6 cellular contexts compared by ENCODE assay signal in genomic region chr12:57429473-57430116, GRCh38. TPM values are rescaled to one million over a fixed set of nuclear protein-coding genes. Genes with fewer than 3 reads are reported as not detected.
DNase-seq lines count a peak whose midpoint lies in the region; ATAC-seq, FAIRE-seq and TF ChIP-seq lines count a peak whose summit lies in the region.

No MANE protein-coding gene starts in this region.

- intact Hi-C loops in activated T-helper 1 cell treated with anti-CD3 and anti-CD28 coated beads, Interleukin-12 subunit alpha, Interleukin-12 subunit beta, Interleukin-2, Interleukin-4 antibody, amounts not matched to agents 30 ng/mL and 10 ng/mL and 1 ng/mL, durations not matched to agents 14 hours and 24 hours and 36 hours (cut with micrococcal nuclease): loop anchor here (2.0 kb wide), 1 partner anchor 59 kb away; the partner anchor contains the start of gene MARS1

- H3K4me3 Mint-ChIP-seq in activated T-helper 1 cell treated with anti-CD3 and anti-CD28 coated beads, Interleukin-12 subunit alpha, Interleukin-12 subunit beta, Interleukin-2, Interleukin-4 antibody, amounts not matched to agents 30 ng/mL and 10 ng/mL and 1 ng/mL, durations not matched to agents 14 hours and 24 hours and 36 hours: peak overlapping the region; percentile 98
- peak overlapping the region; percentile 95 for H3K4me3 Mint-ChIP-seq in mesothelial cell of epicardium

- no peak for ATAC-seq in GM21717 (IDR thresholded peaks at IDR 0.05; ENCODE audit: unreplicated experiment)
- no peak for ATAC-seq in GM21528 (IDR thresholded peaks at IDR 0.05; ENCODE audit: low FRiP score, unreplicated experiment)

- no peaks in the 10 kb centered on the region for H3K27me3 Mint-ChIP-seq in activated T-helper 1 cell treated with anti-CD3 and anti-CD28 coated beads, Interleukin-12 subunit alpha, Interleukin-12 subunit beta, Interleukin-2, Interleukin-4 antibody, amounts not matched to agents 30 ng/mL and 10 ng/mL and 1 ng/mL, durations not matched to agents 14 hours and 24 hours and 36 hours (ENCODE audit: insufficient read depth)
- H3K27me3 Mint-ChIP-seq in mesothelial cell of epicardium (ENCODE audit: low read depth): no peaks in the 10 kb centered on the region

- TF ChIP-seq CTCF in GM12865 (IDR thresholded peaks at IDR 0.05; ENCODE audit: insufficient read depth, low read depth, low read length, missing control alignments) (no peak), mesothelial cell of epicardium (IDR thresholded peaks at IDR 0.05; ENCODE audit: unreplicated experiment) (no peak)

- H3K4me1 Mint-ChIP-seq in activated T-helper 1 cell treated with anti-CD3 and anti-CD28 coated beads, Interleukin-12 subunit alpha, Interleukin-12 subunit beta, Interleukin-2, Interleukin-4 antibody, amounts not matched to agents 30 ng/mL and 10 ng/mL and 1 ng/mL, durations not matched to agents 14 hours and 24 hours and 36 hours (ENCODE audit: low read depth): peaks cover 29% of the 10 kb centered on the region
- peaks cover 24% of the 10 kb centered on the region for H3K4me1 Mint-ChIP-seq in mesothelial cell of epicardium

- peaks cover 8% of the 10 kb centered on the region for H3K36me3 Mint-ChIP-seq in activated T-helper 1 cell treated with anti-CD3 and anti-CD28 coated beads, Interleukin-12 subunit alpha, Interleukin-12 subunit beta, Interleukin-2, Interleukin-4 antibody, amounts not matched to agents 30 ng/mL and 10 ng/mL and 1 ng/mL, durations not matched to agents 14 hours and 24 hours and 36 hours (ENCODE audit: low read depth)
- H3K36me3 Mint-ChIP-seq in mesothelial cell of epicardium: peaks cover 5% of the 10 kb centered on the region

- H3K4me3 ChIP-seq in GM12865 (ENCODE audit: low read depth, low read length): peak overlapping the region; percentile 96

- H3K9me3 Mint-ChIP-seq in activated T-helper 1 cell treated with anti-CD3 and anti-CD28 coated beads, Interleukin-12 subunit alpha, Interleukin-12 subunit beta, Interleukin-2, Interleukin-4 antibody, amounts not matched to agents 30 ng/mL and 10 ng/mL and 1 ng/mL, durations not matched to agents 14 hours and 24 hours and 36 hours: no peaks in the 10 kb centered on the region
- H3K9me3 Mint-ChIP-seq in mesothelial cell of epicardium: no peaks in the 10 kb centered on the region

- peak; percentile 13 for DNase-seq in GM12865 (ENCODE audit: low read depth)
- no peak for DNase-seq in activated T-helper 1 cell treated with anti-CD3 and anti-CD28 coated beads, Interleukin-12 subunit alpha, Interleukin-12 subunit beta, Interleukin-2, Interleukin-4 antibody, amounts not matched to agents 30 ng/mL and 10 ng/mL and 1 ng/mL, durations not matched to agents 14 hours and 24 hours and 36 hours (ENCODE audit: low spot score)
- no peak for DNase-seq in mesothelial cell of epicardium (ENCODE audit: low spot score in 2 of 2, unreplicated experiment in 2 of 2)
- DNase-seq in frontal cortex (ENCODE audit: low spot score in 2 of 2): no peak

- peak overlapping the region; percentile 99 for H3K27ac Mint-ChIP-seq in activated T-helper 1 cell treated with anti-CD3 and anti-CD28 coated beads, Interleukin-12 subunit alpha, Interleukin-12 subunit beta, Interleukin-2, Interleukin-4 antibody, amounts not matched to agents 30 ng/mL and 10 ng/mL and 1 ng/mL, durations not matched to agents 14 hours and 24 hours and 36 hours
- H3K27ac Mint-ChIP-seq in mesothelial cell of epicardium: peak overlapping the region; percentile 100

- no peak for FAIRE-seq in frontal cortex (lab: Jason Lieb, UNC)

RNA-seq across cellular contexts. Expression of gene R3HDM2, which starts 1.2 kb away (rescaled TPM):
- 39.0 and 44.6 TPM in 2 replicates for total RNA-seq in activated T-helper 1 cell treated with anti-CD3 and anti-CD28 coated beads, Interleukin-12 subunit alpha, Interleukin-12 subunit beta, Interleukin-2, Interleukin-4 antibody, amounts not matched to agents 30 ng/mL and 10 ng/mL and 1 ng/mL, durations not matched to agents 14 hours and 24 hours and 36 hours
- 95.5 to 111 TPM (median 109 TPM) in 3 replicates for total RNA-seq in mesothelial cell of epicardium
- 17.1 TPM for total RNA-seq in frontal cortex

RNA-seq across cellular contexts. Expression of gene INHBC, which starts 5.0 kb away (rescaled TPM):
- 0.15 TPM in 1 of 2 replicates, not detected in the other for total RNA-seq in activated T-helper 1 cell treated with anti-CD3 and anti-CD28 coated beads, Interleukin-12 subunit alpha, Interleukin-12 subunit beta, Interleukin-2, Interleukin-4 antibody, amounts not matched to agents 30 ng/mL and 10 ng/mL and 1 ng/mL, durations not matched to agents 14 hours and 24 hours and 36 hours
- total RNA-seq in mesothelial cell of epicardium (0.24 to 0.32 TPM (median 0.31 TPM) in 3 replicates), frontal cortex (not detected)

RNA-seq across cellular contexts. Expression of gene INHBE, which starts 25.5 kb away (rescaled TPM):
- total RNA-seq in activated T-helper 1 cell treated with anti-CD3 and anti-CD28 coated beads, Interleukin-12 subunit alpha, Interleukin-12 subunit beta, Interleukin-2, Interleukin-4 antibody, amounts not matched to agents 30 ng/mL and 10 ng/mL and 1 ng/mL, durations not matched to agents 14 hours and 24 hours and 36 hours: 0.22 and 0.41 TPM in 2 replicates
- total RNA-seq in mesothelial cell of epicardium (0.09 TPM in 1 of 3 replicates, not detected in the others), frontal cortex (not detected)

RNA-seq across cellular contexts. Expression of gene GLI1, which starts 30.0 kb away (rescaled TPM):
- 1.5 and 2.5 TPM in 2 replicates for total RNA-seq in activated T-helper 1 cell treated with anti-CD3 and anti-CD28 coated beads, Interleukin-12 subunit alpha, Interleukin-12 subunit beta, Interleukin-2, Interleukin-4 antibody, amounts not matched to agents 30 ng/mL and 10 ng/mL and 1 ng/mL, durations not matched to agents 14 hours and 24 hours and 36 hours
- total RNA-seq in mesothelial cell of epicardium: 6.0 to 10.1 TPM (median 8.4 TPM) in 3 replicates
- under 0.01 TPM for total RNA-seq in frontal cortex

RNA-seq across cellular contexts. Expression of gene ARHGAP9, which starts 50.1 kb away (rescaled TPM):
- 102 TPM in 2 replicates for total RNA-seq in activated T-helper 1 cell treated with anti-CD3 and anti-CD28 coated beads, Interleukin-12 subunit alpha, Interleukin-12 subunit beta, Interleukin-2, Interleukin-4 antibody, amounts not matched to agents 30 ng/mL and 10 ng/mL and 1 ng/mL, durations not matched to agents 14 hours and 24 hours and 36 hours
- total RNA-seq in mesothelial cell of epicardium: 0.90 to 1.1 TPM in 2 of 3 replicates, not detected in the other
- total RNA-seq in frontal cortex: 1.2 TPM
